In the genomic region with DNA sequence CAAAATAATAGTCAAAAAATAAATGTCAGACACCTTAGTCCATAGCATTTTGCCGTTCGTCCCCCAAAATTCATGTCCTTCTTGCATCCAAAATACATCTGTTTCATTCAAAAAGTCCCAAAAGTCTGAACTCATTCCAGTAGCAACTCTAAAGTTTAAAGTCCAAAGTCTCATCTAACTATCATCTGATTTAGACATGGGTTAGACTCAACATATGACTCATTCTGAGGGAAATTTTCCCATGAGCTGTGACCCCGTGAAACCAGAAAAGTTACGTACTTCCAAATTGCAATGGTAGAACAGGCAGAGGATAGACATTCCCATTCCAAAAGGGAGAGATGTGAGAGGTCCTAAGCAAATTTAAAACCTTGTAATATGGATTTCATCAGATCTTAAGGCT, we compare ENCODE assay signal across 2 cellular contexts.
TF ChIP-seq lines count a peak whose summit lies in the region.

No MANE protein-coding gene starts in this region.

TF ChIP-seq in liver, 16 proteins besides CTCF, POLR2A, EP300 and RAD21:
- TF ChIP-seq, protein P1, sequence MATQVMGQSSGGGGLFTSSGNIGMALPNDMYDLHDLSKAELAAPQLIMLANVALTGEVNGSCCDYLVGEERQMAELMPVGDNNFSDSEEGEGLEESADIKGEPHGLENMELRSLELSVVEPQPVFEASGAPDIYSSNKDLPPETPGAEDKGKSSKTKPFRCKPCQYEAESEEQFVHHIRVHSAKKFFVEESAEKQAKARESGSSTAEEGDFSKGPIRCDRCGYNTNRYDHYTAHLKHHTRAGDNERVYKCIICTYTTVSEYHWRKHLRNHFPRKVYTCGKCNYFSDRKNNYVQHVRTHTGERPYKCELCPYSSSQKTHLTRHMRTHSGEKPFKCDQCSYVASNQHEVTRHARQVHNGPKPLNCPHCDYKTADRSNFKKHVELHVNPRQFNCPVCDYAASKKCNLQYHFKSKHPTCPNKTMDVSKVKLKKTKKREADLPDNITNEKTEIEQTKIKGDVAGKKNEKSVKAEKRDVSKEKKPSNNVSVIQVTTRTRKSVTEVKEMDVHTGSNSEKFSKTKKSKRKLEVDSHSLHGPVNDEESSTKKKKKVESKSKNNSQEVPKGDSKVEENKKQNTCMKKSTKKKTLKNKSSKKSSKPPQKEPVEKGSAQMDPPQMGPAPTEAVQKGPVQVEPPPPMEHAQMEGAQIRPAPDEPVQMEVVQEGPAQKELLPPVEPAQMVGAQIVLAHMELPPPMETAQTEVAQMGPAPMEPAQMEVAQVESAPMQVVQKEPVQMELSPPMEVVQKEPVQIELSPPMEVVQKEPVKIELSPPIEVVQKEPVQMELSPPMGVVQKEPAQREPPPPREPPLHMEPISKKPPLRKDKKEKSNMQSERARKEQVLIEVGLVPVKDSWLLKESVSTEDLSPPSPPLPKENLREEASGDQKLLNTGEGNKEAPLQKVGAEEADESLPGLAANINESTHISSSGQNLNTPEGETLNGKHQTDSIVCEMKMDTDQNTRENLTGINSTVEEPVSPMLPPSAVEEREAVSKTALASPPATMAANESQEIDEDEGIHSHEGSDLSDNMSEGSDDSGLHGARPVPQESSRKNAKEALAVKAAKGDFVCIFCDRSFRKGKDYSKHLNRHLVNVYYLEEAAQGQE (IDR thresholded peaks at IDR 0.05): peak; percentile 69
- TF ChIP-seq, protein P2, sequence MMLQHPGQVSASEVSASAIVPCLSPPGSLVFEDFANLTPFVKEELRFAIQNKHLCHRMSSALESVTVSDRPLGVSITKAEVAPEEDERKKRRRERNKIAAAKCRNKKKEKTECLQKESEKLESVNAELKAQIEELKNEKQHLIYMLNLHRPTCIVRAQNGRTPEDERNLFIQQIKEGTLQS (IDR thresholded peaks at IDR 0.05): peak; percentile 97
- TF ChIP-seq EGR1 (IDR thresholded peaks at IDR 0.05; ENCODE audit: low read depth in 2 of 2): peak in 1 of 2 donors; percentile 70
- TF ChIP-seq YY1 (IDR thresholded peaks at IDR 0.05): peak; percentile 87
- peak; percentile 51 for TF ChIP-seq FOXA1 (IDR thresholded peaks at IDR 0.05)
- no peak for TF ChIP-seq NR2F2 (IDR thresholded peaks at IDR 0.05)
- TF ChIP-seq GABPA (IDR thresholded peaks at IDR 0.05 in 1 of 2, conservative IDR thresholded peaks at IDR 0.05 in 1 of 2): peak in 1 of 2 donors; percentile 49
- TF ChIP-seq HNF4A (conservative IDR thresholded peaks at IDR 0.05): peak; percentile 100
- TF ChIP-seq FOXA2 (IDR thresholded peaks at IDR 0.05): no peak
- peak; percentile 78 to 85 for TF ChIP-seq RXRA (IDR thresholded peaks at IDR 0.05)
- TF ChIP-seq TAF1 (conservative IDR thresholded peaks at IDR 0.05): no peak
- TF ChIP-seq, protein P3, sequence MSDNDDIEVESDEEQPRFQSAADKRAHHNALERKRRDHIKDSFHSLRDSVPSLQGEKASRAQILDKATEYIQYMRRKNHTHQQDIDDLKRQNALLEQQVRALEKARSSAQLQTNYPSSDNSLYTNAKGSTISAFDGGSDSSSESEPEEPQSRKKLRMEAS (IDR thresholded peaks at IDR 0.05): peak; percentile 49
- TF ChIP-seq, protein P4, sequence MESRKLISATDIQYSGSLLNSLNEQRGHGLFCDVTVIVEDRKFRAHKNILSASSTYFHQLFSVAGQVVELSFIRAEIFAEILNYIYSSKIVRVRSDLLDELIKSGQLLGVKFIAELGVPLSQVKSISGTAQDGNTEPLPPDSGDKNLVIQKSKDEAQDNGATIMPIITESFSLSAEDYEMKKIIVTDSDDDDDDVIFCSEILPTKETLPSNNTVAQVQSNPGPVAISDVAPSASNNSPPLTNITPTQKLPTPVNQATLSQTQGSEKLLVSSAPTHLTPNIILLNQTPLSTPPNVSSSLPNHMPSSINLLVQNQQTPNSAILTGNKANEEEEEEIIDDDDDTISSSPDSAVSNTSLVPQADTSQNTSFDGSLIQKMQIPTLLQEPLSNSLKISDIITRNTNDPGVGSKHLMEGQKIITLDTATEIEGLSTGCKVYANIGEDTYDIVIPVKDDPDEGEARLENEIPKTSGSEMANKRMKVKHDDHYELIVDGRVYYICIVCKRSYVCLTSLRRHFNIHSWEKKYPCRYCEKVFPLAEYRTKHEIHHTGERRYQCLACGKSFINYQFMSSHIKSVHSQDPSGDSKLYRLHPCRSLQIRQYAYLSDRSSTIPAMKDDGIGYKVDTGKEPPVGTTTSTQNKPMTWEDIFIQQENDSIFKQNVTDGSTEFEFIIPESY (IDR thresholded peaks at IDR 0.05): peak; percentile 54
- peak; percentile 86 for TF ChIP-seq SP1 (IDR thresholded peaks at IDR 0.05)
- TF ChIP-seq HNF4G (IDR thresholded peaks at IDR 0.05): peak; percentile 99
- TF ChIP-seq JUND (IDR thresholded peaks at IDR 0.05): peak; percentile 99
TF ChIP-seq in liver: peak in this region for 13.

TF ChIP-seq in HepG2, 621 proteins besides CTCF, POLR2A, EP300 and RAD21:
- TF ChIP-seq ZKSCAN8 (CRISPR knock-in tag; IDR thresholded peaks at IDR 0.05; ENCODE audit: borderline replicate concordance): no peak
